Comparison of ENCODE assay signal across 1 cellular context in genomic region chr6:107567643-107568042, GRCh38.
TF ChIP-seq lines count a peak whose summit lies in the region.

No MANE protein-coding gene starts in this region.

TF ChIP-seq in SK-N-SH, 30 proteins besides CTCF, POLR2A, EP300 and RAD21 (continued from another document):
- TF ChIP-seq, protein P1, sequence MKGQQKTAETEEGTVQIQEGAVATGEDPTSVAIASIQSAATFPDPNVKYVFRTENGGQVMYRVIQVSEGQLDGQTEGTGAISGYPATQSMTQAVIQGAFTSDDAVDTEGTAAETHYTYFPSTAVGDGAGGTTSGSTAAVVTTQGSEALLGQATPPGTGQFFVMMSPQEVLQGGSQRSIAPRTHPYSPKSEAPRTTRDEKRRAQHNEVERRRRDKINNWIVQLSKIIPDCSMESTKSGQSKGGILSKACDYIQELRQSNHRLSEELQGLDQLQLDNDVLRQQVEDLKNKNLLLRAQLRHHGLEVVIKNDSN (IDR thresholded peaks at IDR 0.05; ENCODE audit: borderline replicate concordance, low read depth) = no peak
- TF ChIP-seq EZH2phosphoT487 (IDR thresholded peaks at IDR 0.05; ENCODE audit: borderline replicate concordance, low read depth) = no peak
- TF ChIP-seq TAF1 (IDR thresholded peaks at IDR 0.05; ENCODE audit: borderline replicate concordance, low read depth, low read length) = no peak
